ENCODE assay signal across 1 cellular context in the genomic region with DNA sequence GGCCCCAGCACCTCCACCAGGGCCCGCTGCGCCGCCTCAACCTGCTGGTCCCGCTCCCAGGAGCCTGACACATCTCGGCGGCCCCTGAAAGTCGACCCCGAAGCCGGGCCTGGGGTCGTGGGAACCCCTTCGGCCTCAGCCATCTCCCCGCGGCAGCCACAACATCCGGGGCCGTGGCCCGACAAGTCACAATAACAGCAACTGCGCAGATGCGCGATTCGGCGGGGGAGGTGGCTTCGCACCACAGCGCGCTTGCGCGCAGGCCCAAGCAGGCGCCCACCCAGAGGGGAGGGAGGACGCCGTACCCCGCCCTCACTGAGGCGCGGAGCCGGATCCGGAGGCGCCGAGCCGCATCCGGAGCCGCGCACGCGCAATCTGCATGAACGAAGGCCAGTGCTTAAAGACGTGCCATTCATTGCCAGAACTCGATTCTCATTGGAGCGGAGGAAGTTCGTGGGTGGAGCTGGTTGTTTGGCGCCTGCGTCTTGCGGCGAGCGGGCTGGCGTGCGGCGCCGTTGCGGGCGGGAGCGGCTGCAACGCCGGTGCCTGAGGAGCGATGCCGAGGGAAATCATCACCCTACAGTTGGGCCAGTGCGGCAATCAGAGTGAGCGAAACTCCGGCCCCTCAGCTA.
TF ChIP-seq lines count a peak whose summit lies in the region.

A gene with protein sequence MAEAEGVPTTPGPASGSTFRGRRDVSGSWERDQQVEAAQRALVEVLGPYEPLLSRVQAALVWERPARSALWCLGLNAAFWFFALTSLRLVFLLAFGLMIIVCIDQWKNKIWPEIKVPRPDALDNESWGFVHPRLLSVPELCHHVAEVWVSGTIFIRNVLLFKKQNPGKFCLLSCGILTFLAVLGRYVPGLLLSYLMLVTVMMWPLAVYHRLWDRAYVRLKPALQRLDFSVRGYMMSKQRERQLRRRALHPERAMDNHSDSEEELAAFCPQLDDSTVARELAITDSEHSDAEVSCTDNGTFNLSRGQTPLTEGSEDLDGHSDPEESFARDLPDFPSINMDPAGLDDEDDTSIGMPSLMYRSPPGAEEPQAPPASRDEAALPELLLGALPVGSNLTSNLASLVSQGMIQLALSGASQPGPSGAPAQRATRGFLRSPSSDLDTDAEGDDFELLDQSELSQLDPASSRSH (minus strand): TSS at position 193 of the 632 bp plus-strand sequence. CDS start 50 bp downstream, at position 143.
A gene (plus strand): TSS at position 502 of the 632 bp plus-strand sequence. CDS start 55 bp downstream, at position 557.

TF ChIP-seq in HepG2, 621 proteins besides CTCF, POLR2A, EP300 and RAD21 (continued from another document and continues in another):
- no peak for TF ChIP-seq POGZ (CRISPR knock-in tag; IDR thresholded peaks at IDR 0.05)
- TF ChIP-seq, protein P1, sequence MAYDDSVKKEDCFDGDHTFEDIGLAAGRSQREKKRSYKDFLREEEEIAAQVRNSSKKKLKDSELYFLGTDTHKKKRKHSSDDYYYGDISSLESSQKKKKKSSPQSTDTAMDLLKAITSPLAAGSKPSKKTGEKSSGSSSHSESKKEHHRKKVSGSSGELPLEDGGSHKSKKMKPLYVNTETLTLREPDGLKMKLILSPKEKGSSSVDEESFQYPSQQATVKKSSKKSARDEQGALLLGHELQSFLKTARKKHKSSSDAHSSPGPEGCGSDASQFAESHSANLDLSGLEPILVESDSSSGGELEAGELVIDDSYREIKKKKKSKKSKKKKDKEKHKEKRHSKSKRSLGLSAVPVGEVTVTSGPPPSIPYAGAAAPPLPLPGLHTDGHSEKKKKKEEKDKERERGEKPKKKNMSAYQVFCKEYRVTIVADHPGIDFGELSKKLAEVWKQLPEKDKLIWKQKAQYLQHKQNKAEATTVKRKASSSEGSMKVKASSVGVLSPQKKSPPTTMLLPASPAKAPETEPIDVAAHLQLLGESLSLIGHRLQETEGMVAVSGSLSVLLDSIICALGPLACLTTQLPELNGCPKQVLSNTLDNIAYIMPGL (CRISPR knock-in tag; IDR thresholded peaks at IDR 0.05; ENCODE audit: borderline replicate concordance in 1 of 2, low read depth in 1 of 2) = peak; percentile 61 to 90; a peak in 3 of 4 replicates
- peak; percentile 90; the same call in 1 of the 2 replicates for TF ChIP-seq ZNF367 (CRISPR knock-in tag; IDR thresholded peaks at IDR 0.05; ENCODE audit: borderline replicate concordance)
- TF ChIP-seq, protein P2, sequence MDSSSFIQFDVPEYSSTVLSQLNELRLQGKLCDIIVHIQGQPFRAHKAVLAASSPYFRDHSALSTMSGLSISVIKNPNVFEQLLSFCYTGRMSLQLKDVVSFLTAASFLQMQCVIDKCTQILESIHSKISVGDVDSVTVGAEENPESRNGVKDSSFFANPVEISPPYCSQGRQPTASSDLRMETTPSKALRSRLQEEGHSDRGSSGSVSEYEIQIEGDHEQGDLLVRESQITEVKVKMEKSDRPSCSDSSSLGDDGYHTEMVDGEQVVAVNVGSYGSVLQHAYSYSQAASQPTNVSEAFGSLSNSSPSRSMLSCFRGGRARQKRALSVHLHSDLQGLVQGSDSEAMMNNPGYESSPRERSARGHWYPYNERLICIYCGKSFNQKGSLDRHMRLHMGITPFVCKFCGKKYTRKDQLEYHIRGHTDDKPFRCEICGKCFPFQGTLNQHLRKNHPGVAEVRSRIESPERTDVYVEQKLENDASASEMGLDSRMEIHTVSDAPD (CRISPR knock-in tag; IDR thresholded peaks at IDR 0.05) = no peak
- TF ChIP-seq NFKB2 (CRISPR knock-in tag; IDR thresholded peaks at IDR 0.05; ENCODE audit: borderline replicate concordance) = peak; percentile 93
- TF ChIP-seq, protein P3, sequence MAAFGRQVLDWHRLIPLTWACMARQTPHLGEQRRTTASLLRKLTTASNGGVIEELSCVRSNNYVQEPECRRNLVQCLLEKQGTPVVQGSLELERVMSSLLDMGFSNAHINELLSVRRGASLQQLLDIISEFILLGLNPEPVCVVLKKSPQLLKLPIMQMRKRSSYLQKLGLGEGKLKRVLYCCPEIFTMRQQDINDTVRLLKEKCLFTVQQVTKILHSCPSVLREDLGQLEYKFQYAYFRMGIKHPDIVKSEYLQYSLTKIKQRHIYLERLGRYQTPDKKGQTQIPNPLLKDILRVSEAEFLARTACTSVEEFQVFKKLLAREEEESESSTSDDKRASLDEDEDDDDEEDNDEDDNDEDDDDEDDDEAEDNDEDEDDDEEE (CRISPR knock-in tag; IDR thresholded peaks at IDR 0.05) = no peak
- 0 out of 2 replicates have a peak, but pooled peaks have one; percentile 44 for TF ChIP-seq PPARG (CRISPR knock-in tag; conservative IDR thresholded peaks at IDR 0.05)
- no peak; the same call in 1 of the 2 replicates for TF ChIP-seq ZMAT3 (CRISPR knock-in tag; conservative IDR thresholded peaks at IDR 0.05)
- TF ChIP-seq, protein P4, sequence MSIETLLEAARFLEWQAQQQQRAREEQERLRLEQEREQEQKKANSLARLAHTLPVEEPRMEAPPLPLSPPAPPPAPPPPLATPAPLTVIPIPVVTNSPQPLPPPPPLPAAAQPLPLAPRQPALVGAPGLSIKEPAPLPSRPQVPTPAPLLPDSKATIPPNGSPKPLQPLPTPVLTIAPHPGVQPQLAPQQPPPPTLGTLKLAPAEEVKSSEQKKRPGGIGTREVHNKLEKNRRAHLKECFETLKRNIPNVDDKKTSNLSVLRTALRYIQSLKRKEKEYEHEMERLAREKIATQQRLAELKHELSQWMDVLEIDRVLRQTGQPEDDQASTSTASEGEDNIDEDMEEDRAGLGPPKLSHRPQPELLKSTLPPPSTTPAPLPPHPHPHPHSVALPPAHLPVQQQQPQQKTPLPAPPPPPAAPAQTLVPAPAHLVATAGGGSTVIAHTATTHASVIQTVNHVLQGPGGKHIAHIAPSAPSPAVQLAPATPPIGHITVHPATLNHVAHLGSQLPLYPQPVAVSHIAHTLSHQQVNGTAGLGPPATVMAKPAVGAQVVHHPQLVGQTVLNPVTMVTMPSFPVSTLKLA (IDR thresholded peaks at IDR 0.05) = peak; percentile 64
- peak; percentile 71; the same call in 1 of the 2 replicates for TF ChIP-seq ZNF441 (CRISPR knock-in tag; IDR thresholded peaks at IDR 0.05; ENCODE audit: borderline replicate concordance)
- TF ChIP-seq, protein P5, sequence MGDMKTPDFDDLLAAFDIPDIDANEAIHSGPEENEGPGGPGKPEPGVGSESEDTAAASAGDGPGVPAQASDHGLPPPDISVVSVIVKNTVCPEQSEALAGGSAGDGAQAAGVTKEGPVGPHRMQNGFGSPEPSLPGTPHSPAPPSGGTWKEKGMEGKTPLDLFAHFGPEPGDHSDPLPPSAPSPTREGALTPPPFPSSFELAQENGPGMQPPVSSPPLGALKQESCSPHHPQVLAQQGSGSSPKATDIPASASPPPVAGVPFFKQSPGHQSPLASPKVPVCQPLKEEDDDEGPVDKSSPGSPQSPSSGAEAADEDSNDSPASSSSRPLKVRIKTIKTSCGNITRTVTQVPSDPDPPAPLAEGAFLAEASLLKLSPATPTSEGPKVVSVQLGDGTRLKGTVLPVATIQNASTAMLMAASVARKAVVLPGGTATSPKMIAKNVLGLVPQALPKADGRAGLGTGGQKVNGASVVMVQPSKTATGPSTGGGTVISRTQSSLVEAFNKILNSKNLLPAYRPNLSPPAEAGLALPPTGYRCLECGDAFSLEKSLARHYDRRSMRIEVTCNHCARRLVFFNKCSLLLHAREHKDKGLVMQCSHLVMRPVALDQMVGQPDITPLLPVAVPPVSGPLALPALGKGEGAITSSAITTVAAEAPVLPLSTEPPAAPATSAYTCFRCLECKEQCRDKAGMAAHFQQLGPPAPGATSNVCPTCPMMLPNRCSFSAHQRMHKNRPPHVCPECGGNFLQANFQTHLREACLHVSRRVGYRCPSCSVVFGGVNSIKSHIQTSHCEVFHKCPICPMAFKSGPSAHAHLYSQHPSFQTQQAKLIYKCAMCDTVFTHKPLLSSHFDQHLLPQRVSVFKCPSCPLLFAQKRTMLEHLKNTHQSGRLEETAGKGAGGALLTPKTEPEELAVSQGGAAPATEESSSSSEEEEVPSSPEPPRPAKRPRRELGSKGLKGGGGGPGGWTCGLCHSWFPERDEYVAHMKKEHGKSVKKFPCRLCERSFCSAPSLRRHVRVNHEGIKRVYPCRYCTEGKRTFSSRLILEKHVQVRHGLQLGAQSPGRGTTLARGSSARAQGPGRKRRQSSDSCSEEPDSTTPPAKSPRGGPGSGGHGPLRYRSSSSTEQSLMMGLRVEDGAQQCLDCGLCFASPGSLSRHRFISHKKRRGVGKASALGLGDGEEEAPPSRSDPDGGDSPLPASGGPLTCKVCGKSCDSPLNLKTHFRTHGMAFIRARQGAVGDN (CRISPR knock-in tag; IDR thresholded peaks at IDR 0.05) = peak; percentile 89
- no peak for TF ChIP-seq RCOR2 (CRISPR knock-in tag; IDR thresholded peaks at IDR 0.05)
- TF ChIP-seq KDM5B (CRISPR knock-in tag; IDR thresholded peaks at IDR 0.05; ENCODE audit: borderline replicate concordance) = peak; percentile 91; the same call in 1 of the 2 replicates
- TF ChIP-seq GLI4 (CRISPR knock-in tag; IDR thresholded peaks at IDR 0.05; ENCODE audit: borderline replicate concordance) = 0 out of 2 replicates have a peak, but pooled peaks have one; percentile 90
- no peak for TF ChIP-seq ZNF296 (CRISPR knock-in tag; conservative IDR thresholded peaks at IDR 0.05)
- TF ChIP-seq, protein P6, sequence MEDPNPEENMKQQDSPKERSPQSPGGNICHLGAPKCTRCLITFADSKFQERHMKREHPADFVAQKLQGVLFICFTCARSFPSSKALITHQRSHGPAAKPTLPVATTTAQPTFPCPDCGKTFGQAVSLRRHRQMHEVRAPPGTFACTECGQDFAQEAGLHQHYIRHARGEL (CRISPR knock-in tag; IDR thresholded peaks at IDR 0.05) = 0 out of 2 replicates have a peak, but pooled peaks have one; percentile 45
- TF ChIP-seq, protein P7, sequence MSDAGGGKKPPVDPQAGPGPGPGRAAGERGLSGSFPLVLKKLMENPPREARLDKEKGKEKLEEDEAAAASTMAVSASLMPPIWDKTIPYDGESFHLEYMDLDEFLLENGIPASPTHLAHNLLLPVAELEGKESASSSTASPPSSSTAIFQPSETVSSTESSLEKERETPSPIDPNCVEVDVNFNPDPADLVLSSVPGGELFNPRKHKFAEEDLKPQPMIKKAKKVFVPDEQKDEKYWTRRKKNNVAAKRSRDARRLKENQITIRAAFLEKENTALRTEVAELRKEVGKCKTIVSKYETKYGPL (CRISPR knock-in tag; IDR thresholded peaks at IDR 0.05) = peak; percentile 67; the same call in 1 of the 2 replicates
- TF ChIP-seq YY1 (IDR thresholded peaks at IDR 0.05; ENCODE audit: insufficient read depth, insufficient replicate concordance, low read depth, low read length) = peak; percentile 57
- no peak for TF ChIP-seq SMAD3 (CRISPR knock-in tag; IDR thresholded peaks at IDR 0.05)
- TF ChIP-seq NFE2 (CRISPR knock-in tag; IDR thresholded peaks at IDR 0.05) = no peak
- TF ChIP-seq, protein P8, sequence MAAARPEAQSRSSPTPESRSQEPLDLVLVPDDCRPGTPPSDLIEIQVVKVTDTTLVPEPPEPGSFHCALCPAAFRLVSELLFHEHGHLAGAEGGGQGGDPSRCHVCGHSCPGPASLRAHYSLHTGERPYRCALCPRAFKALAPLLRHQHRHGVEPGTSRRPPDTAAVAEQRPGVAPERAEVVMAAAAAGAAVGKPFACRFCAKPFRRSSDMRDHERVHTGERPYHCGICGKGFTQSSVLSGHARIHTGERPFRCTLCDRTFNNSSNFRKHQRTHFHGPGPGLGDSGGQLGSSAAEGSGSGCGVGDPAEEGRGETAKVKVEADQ (CRISPR knock-in tag; IDR thresholded peaks at IDR 0.05; ENCODE audit: borderline replicate concordance) = peak; percentile 85; the same call in 1 of the 2 replicates
- peak; percentile 76 for TF ChIP-seq ZNF746 (CRISPR knock-in tag; IDR thresholded peaks at IDR 0.05)
- TF ChIP-seq FOXK2 (IDR thresholded peaks at IDR 0.05) = peak; percentile 69
- TF ChIP-seq, protein P9, sequence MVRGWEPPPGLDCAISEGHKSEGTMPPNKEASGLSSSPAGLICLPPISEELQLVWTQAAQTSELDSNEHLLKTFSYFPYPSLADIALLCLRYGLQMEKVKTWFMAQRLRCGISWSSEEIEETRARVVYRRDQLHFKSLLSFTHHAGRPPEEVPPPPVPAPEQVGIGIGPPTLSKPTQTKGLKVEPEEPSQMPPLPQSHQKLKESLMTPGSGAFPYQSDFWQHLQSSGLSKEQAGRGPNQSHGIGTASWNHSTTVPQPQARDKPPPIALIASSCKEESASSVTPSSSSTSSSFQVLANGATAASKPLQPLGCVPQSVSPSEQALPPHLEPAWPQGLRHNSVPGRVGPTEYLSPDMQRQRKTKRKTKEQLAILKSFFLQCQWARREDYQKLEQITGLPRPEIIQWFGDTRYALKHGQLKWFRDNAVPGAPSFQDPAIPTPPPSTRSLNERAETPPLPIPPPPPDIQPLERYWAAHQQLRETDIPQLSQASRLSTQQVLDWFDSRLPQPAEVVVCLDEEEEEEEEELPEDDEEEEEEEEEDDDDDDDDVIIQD (CRISPR knock-in tag; IDR thresholded peaks at IDR 0.05; ENCODE audit: low read depth) = no peak
- TF ChIP-seq ZNF7 (CRISPR knock-in tag; IDR thresholded peaks at IDR 0.05) = no peak
- TF ChIP-seq, protein P10, sequence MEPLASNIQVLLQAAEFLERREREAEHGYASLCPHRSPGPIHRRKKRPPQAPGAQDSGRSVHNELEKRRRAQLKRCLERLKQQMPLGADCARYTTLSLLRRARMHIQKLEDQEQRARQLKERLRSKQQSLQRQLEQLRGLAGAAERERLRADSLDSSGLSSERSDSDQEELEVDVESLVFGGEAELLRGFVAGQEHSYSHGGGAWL (CRISPR knock-in tag; IDR thresholded peaks at IDR 0.05) = peak; percentile 73; the same call in 1 of the 2 replicates
- peak; percentile 93; the same call in 1 of the 2 replicates for TF ChIP-seq ZNF350 (CRISPR knock-in tag; IDR thresholded peaks at IDR 0.05; ENCODE audit: borderline replicate concordance, low read depth)
- no peak for TF ChIP-seq KLF9 (CRISPR knock-in tag; IDR thresholded peaks at IDR 0.05; ENCODE audit: low read depth)
- no peak for TF ChIP-seq ZIK1 (CRISPR knock-in tag; IDR thresholded peaks at IDR 0.05; ENCODE audit: borderline replicate concordance, low read depth)
- peak; percentile 73 for TF ChIP-seq TMF1 (CRISPR knock-in tag; IDR thresholded peaks at IDR 0.05; ENCODE audit: low read depth)
- no peak for TF ChIP-seq HHEX (CRISPR knock-in tag; IDR thresholded peaks at IDR 0.05)
- no peak for TF ChIP-seq ZNF841 (CRISPR knock-in tag; IDR thresholded peaks at IDR 0.05; ENCODE audit: borderline replicate concordance)
- TF ChIP-seq ZNF678 (CRISPR knock-in tag; IDR thresholded peaks at IDR 0.05) = no peak
- TF ChIP-seq HNRNPL (IDR thresholded peaks at IDR 0.05; ENCODE audit: low read depth, low read length) = no peak
- TF ChIP-seq, protein P11, sequence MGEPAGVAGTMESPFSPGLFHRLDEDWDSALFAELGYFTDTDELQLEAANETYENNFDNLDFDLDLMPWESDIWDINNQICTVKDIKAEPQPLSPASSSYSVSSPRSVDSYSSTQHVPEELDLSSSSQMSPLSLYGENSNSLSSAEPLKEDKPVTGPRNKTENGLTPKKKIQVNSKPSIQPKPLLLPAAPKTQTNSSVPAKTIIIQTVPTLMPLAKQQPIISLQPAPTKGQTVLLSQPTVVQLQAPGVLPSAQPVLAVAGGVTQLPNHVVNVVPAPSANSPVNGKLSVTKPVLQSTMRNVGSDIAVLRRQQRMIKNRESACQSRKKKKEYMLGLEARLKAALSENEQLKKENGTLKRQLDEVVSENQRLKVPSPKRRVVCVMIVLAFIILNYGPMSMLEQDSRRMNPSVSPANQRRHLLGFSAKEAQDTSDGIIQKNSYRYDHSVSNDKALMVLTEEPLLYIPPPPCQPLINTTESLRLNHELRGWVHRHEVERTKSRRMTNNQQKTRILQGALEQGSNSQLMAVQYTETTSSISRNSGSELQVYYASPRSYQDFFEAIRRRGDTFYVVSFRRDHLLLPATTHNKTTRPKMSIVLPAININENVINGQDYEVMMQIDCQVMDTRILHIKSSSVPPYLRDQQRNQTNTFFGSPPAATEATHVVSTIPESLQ (CRISPR knock-in tag; conservative IDR thresholded peaks at IDR 0.05) = 0 out of 2 replicates have a peak, but pooled peaks have one; percentile 22
- no peak for TF ChIP-seq ZNF780A (CRISPR knock-in tag; IDR thresholded peaks at IDR 0.05)
